In genomic region chr1:151495316-151495715, GRCh38 we compare ENCODE assay signal across 15 cellular contexts. TPM values are rescaled to one million over a fixed set of nuclear protein-coding genes. Genes with fewer than 3 reads are reported as not detected.
DNase-seq lines count a peak whose midpoint lies in the region; ATAC-seq and TF ChIP-seq lines count a peak whose summit lies in the region.
"Had no signal": no experiment of that assay in that cellular context is flagged by ENCODE, and none has a peak within 500 bp of the region (broad histone marks: within the 10 kb centered on the region; RNA-seq: fewer than 3 reads in every experiment).

No MANE protein-coding gene starts in this region.

- no peak overlapping the region for H3K4me3 Mint-ChIP-seq in nephron
- H3K4me3 Mint-ChIP-seq: natural killer cell had no signal

- H3K27ac ChIP-seq in PC-3 (ENCODE audit: low read length) (no peak overlapping the region), dorsolateral prefrontal cortex (peak overlapping the region; percentile 40 to 99 (median 91)), testis (peak overlapping the region; percentile 55 to 67)
- H3K27ac ChIP-seq: C4-2B, tibial artery had no signal

- H3K4me1 ChIP-seq in PC-3 (ENCODE audit: insufficient read depth, low read length) = peaks cover 16% of the 10 kb centered on the region
- peaks cover 6% of the 10 kb centered on the region for H3K4me1 ChIP-seq in testis

- no peaks in the 10 kb centered on the region for H3K9me2 ChIP-seq in PC-3 (replicated peaks; ENCODE audit: low read length)

- no TSS peak for BruUV-seq in PC-3 (replicated peaks; lab: Mats Ljungman, UMichigan)

- no peak overlapping the region for H3K9ac ChIP-seq in PC-3 (ENCODE audit: low read length)

- TF ChIP-seq CTCF in PC-3 (conservative IDR thresholded peaks at IDR 0.05; ENCODE audit: low read depth, low read length) (no peak), dorsolateral prefrontal cortex (IDR thresholded peaks at IDR 0.05 in 54 of 56, conservative IDR thresholded peaks at IDR 0.05 in 2 of 56; ENCODE audit: low read depth in 1 of 56, partially characterized antibody in 56 of 56) (peak in 2 of 56 donors; percentile 6 to 37), nephron (IDR thresholded peaks at IDR 0.05; ENCODE audit: unreplicated experiment in 3 of 3) (no peak), testis (IDR thresholded peaks at IDR 0.05) (no peak)

- H2AFZ ChIP-seq in PC-3 (ENCODE audit: low read length) = no peak overlapping the region

- H3K9me3 ChIP-seq in PC-3 (ENCODE audit: low read length) (no peaks in the 10 kb centered on the region), testis (no peaks in the 10 kb centered on the region)
- H3K9me3 ChIP-seq: Peyer's patch, sigmoid colon, tibial artery had no signal

- CTCF ChIA-PET in PC-3 (lab: Charles Lee) = interaction anchor here (0.6 to 1.2 kb wide), 5 partner anchors 20 to 341 kb away, joined by 3 to 10 read pairs (median 9); no protein-coding TSS in a partner anchor

- 47 to 48% methylated on average over 1 of the region's 1 CpG for WGBS in testis, 2 donors

- peak overlapping the region; percentile 44 for H3K4me2 ChIP-seq in PC-3 (ENCODE audit: low read length)

- H4K20me1 ChIP-seq in PC-3 (ENCODE audit: low read length) = no peaks in the 10 kb centered on the region

- intact Hi-C loops in PC-3 (cut with micrococcal nuclease) = loop anchor here (2.0 kb wide), 1 partner anchor 15 kb away; the partner anchor contains the start of gene CGN
- intact Hi-C loops in dorsolateral prefrontal cortex (cut with DNase I) = loop anchor here in 1 of 2 donors (2.0 kb wide), 1 partner anchor 15 kb away; the partner anchor contains the start of gene CGN
- intact Hi-C loops in testis (cut with DNase I; ENCODE audit: low total_unique reads) = no loop called here

- DNase-seq in PC-3 (no peak), dorsolateral prefrontal cortex (no peak), testis (no peak), mucosa of gallbladder (ENCODE audit: low spot score) (no peak)
- DNase-seq: activated gamma-delta T cell, DMS79, natural killer cell, NCI-H524, Peyer's patch, sigmoid colon, tibial artery had no signal

- H3K27me3 Mint-ChIP-seq in nephron (ENCODE audit: low read depth) = peaks cover 15% of the 10 kb centered on the region

- H3K79me2 ChIP-seq in PC-3 (ENCODE audit: low read length) = no peaks in the 10 kb centered on the region

- no peaks in the 10 kb centered on the region for H3K36me3 ChIP-seq in PC-3 (ENCODE audit: low read depth, low read length)
- no peaks in the 10 kb centered on the region for H3K36me3 ChIP-seq in testis (ENCODE audit: low read depth, missing control alignments)
- H3K36me3 ChIP-seq: Peyer's patch, sigmoid colon, tibial artery had no signal

- H3K4me1 Mint-ChIP-seq in nephron = peaks cover 19% of the 10 kb centered on the region
- H3K4me1 Mint-ChIP-seq: natural killer cell had no signal

- H3K9me3 Mint-ChIP-seq in nephron = no peaks in the 10 kb centered on the region
- H3K9me3 Mint-ChIP-seq: natural killer cell had no signal

- H3K4me3 ChIP-seq in PC-3 (ENCODE audit: low read length) = no peak overlapping the region
- H3K4me3 ChIP-seq in dorsolateral prefrontal cortex = peak overlapping the region in 21 of 59 donors; percentile 3 to 49 (median 14)
- H3K4me3 ChIP-seq in testis = no peak overlapping the region
- H3K4me3 ChIP-seq: Peyer's patch, sigmoid colon, tibial artery had no signal

- H3K27me3 ChIP-seq in PC-3 (ENCODE audit: low read length) (no peaks in the 10 kb centered on the region), dorsolateral prefrontal cortex (no peaks in the 10 kb centered on the region), testis (no peaks in the 10 kb centered on the region)
- H3K27me3 ChIP-seq: Peyer's patch, sigmoid colon, tibial artery had no signal

- H3F3A ChIP-seq in PC-3 (ENCODE audit: low read length, unreplicated experiment) = no peaks in the 10 kb centered on the region

- peak; percentile 43 for ATAC-seq in PC-3
- no peak for ATAC-seq in HG03342 (IDR thresholded peaks at IDR 0.05; ENCODE audit: unreplicated experiment)
- no peak for ATAC-seq in GM21619 (IDR thresholded peaks at IDR 0.05; ENCODE audit: unreplicated experiment)

- TF ChIP-seq POLR2A in testis (IDR thresholded peaks at IDR 0.05) = no peak

- POLR2A ChIA-PET in PC-3 (lab: Charles Lee; ENCODE audit: unreplicated experiment) = interaction anchor here (0.5 to 1.1 kb wide), 7 partner anchors 16 to 340 kb away, joined by 3 to 17 read pairs (median 10); partner anchors contain the start of genes CGN, POGZ and TUFT1

- no peaks in the 10 kb centered on the region for H3K36me3 Mint-ChIP-seq in nephron (ENCODE audit: low read depth)
- H3K36me3 Mint-ChIP-seq: natural killer cell had no signal

- H3K27ac Mint-ChIP-seq in nephron = peak overlapping the region in 2 of 3 experiments; percentile 29 to 72
- H3K27ac Mint-ChIP-seq: natural killer cell had no signal

RNA-seq across cellular contexts. Expression of gene CGN, which starts 15.9 kb away (rescaled TPM):
- total RNA-seq in PC-3 (2014; rRNA removed) (13.3 and 20.1 TPM in 2 replicates), dorsolateral prefrontal cortex (10 to 100 TPM in 32 of 120 experiments, 1 to 10 TPM in 88; 1.9 to 21.3 (median 7.9) TPM), testis (10 to 100 TPM; 25.7 to 31.6 TPM), mucosa of gallbladder (91.9 TPM)
- 25.9 TPM for polyA plus RNA-seq in testis (ENCODE audit: insufficient read depth, low read depth, low replicate concordance)

RNA-seq across cellular contexts. Expression of gene POGZ, which starts 36.0 kb away (rescaled TPM):
- total RNA-seq in PC-3 (2014; rRNA removed) (30.5 and 77.9 TPM in 2 replicates), dorsolateral prefrontal cortex (100 to 1,000 TPM; 132 to 285 (median 204) TPM), testis (100 to 1,000 TPM; 131 to 137 TPM), mucosa of gallbladder (108 TPM)
- polyA plus RNA-seq in testis (ENCODE audit: insufficient read depth, low read depth, low replicate concordance) = 84.3 TPM

RNA-seq across cellular contexts. Expression of gene TUFT1, which starts 44.8 kb away (rescaled TPM):
- 33.9 and 46.9 TPM in 2 replicates for total RNA-seq in PC-3 (2014; rRNA removed)
- 10 to 100 TPM in 45 of 120 experiments, 1 to 10 TPM in 75; 5.0 to 13.9 (median 9.3) TPM for total RNA-seq in dorsolateral prefrontal cortex
- total RNA-seq in testis = 10 to 100 TPM; 16.5 to 19.3 TPM
- 9.7 TPM for polyA plus RNA-seq in testis (ENCODE audit: insufficient read depth, low read depth, low replicate concordance)
- 16.5 TPM for total RNA-seq in mucosa of gallbladder
